Comparison of ENCODE assay signal across 2 cellular contexts in the genomic region with DNA sequence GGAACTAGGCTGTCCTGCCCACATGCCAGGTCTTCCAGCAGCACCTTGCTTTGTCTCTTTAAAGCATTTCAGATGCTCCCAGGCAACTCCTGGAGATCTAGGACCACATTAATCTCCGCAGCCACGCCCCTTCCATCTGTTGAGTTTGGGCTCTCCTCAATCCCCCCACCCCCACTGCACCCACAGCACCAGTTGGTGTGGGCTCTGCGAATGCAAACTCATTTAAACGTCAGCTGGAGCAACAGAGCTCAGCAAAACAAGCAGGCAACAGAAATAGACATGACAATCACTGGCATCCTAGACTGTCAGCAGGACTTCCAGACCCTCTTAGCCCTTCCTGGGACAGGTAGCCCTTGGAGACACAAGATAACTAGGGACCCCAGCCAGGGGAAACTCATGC.
TF ChIP-seq lines count a peak whose summit lies in the region.

No MANE protein-coding gene starts in this region.

TF ChIP-seq in GM23338, 12 proteins besides CTCF, POLR2A, EP300 and RAD21:
- TF ChIP-seq POLR2AphosphoS5 (IDR thresholded peaks at IDR 0.05; ENCODE audit: low read depth), result no peak
- no peak for TF ChIP-seq CREB1 (CRISPR knock-in tag; IDR thresholded peaks at IDR 0.05; ENCODE audit: low read depth)
- no peak for TF ChIP-seq NANOG (IDR thresholded peaks at IDR 0.05; ENCODE audit: borderline replicate concordance)
- no peak for TF ChIP-seq JUNB (IDR thresholded peaks at IDR 0.05; ENCODE audit: unreplicated experiment)
- TF ChIP-seq EZH2 (IDR thresholded peaks at IDR 0.05; ENCODE audit: low read depth, unreplicated experiment), result no peak
- TF ChIP-seq, protein P1, sequence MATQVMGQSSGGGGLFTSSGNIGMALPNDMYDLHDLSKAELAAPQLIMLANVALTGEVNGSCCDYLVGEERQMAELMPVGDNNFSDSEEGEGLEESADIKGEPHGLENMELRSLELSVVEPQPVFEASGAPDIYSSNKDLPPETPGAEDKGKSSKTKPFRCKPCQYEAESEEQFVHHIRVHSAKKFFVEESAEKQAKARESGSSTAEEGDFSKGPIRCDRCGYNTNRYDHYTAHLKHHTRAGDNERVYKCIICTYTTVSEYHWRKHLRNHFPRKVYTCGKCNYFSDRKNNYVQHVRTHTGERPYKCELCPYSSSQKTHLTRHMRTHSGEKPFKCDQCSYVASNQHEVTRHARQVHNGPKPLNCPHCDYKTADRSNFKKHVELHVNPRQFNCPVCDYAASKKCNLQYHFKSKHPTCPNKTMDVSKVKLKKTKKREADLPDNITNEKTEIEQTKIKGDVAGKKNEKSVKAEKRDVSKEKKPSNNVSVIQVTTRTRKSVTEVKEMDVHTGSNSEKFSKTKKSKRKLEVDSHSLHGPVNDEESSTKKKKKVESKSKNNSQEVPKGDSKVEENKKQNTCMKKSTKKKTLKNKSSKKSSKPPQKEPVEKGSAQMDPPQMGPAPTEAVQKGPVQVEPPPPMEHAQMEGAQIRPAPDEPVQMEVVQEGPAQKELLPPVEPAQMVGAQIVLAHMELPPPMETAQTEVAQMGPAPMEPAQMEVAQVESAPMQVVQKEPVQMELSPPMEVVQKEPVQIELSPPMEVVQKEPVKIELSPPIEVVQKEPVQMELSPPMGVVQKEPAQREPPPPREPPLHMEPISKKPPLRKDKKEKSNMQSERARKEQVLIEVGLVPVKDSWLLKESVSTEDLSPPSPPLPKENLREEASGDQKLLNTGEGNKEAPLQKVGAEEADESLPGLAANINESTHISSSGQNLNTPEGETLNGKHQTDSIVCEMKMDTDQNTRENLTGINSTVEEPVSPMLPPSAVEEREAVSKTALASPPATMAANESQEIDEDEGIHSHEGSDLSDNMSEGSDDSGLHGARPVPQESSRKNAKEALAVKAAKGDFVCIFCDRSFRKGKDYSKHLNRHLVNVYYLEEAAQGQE (IDR thresholded peaks at IDR 0.05; ENCODE audit: unreplicated experiment), result no peak
- TF ChIP-seq, protein P2, sequence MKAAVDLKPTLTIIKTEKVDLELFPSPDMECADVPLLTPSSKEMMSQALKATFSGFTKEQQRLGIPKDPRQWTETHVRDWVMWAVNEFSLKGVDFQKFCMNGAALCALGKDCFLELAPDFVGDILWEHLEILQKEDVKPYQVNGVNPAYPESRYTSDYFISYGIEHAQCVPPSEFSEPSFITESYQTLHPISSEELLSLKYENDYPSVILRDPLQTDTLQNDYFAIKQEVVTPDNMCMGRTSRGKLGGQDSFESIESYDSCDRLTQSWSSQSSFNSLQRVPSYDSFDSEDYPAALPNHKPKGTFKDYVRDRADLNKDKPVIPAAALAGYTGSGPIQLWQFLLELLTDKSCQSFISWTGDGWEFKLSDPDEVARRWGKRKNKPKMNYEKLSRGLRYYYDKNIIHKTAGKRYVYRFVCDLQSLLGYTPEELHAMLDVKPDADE (IDR thresholded peaks at IDR 0.05), result no peak
- no peak for TF ChIP-seq EZH2phosphoT487 (IDR thresholded peaks at IDR 0.05; ENCODE audit: unreplicated experiment)
- no peak for TF ChIP-seq STAT1 (IDR thresholded peaks at IDR 0.05; ENCODE audit: unreplicated experiment)
- TF ChIP-seq ZNF114 (CRISPR knock-in tag; IDR thresholded peaks at IDR 0.05), result no peak
- TF ChIP-seq ZNF331 (CRISPR knock-in tag; IDR thresholded peaks at IDR 0.05; ENCODE audit: low read depth), result no peak

TF ChIP-seq in K562, 482 proteins besides CTCF, POLR2A, EP300 and RAD21:
- TF ChIP-seq, protein P3, sequence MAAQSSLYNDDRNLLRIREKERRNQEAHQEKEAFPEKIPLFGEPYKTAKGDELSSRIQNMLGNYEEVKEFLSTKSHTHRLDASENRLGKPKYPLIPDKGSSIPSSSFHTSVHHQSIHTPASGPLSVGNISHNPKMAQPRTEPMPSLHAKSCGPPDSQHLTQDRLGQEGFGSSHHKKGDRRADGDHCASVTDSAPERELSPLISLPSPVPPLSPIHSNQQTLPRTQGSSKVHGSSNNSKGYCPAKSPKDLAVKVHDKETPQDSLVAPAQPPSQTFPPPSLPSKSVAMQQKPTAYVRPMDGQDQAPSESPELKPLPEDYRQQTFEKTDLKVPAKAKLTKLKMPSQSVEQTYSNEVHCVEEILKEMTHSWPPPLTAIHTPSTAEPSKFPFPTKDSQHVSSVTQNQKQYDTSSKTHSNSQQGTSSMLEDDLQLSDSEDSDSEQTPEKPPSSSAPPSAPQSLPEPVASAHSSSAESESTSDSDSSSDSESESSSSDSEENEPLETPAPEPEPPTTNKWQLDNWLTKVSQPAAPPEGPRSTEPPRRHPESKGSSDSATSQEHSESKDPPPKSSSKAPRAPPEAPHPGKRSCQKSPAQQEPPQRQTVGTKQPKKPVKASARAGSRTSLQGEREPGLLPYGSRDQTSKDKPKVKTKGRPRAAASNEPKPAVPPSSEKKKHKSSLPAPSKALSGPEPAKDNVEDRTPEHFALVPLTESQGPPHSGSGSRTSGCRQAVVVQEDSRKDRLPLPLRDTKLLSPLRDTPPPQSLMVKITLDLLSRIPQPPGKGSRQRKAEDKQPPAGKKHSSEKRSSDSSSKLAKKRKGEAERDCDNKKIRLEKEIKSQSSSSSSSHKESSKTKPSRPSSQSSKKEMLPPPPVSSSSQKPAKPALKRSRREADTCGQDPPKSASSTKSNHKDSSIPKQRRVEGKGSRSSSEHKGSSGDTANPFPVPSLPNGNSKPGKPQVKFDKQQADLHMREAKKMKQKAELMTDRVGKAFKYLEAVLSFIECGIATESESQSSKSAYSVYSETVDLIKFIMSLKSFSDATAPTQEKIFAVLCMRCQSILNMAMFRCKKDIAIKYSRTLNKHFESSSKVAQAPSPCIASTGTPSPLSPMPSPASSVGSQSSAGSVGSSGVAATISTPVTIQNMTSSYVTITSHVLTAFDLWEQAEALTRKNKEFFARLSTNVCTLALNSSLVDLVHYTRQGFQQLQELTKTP (IDR thresholded peaks at IDR 0.05; ENCODE audit: low read depth in 1 of 2, partially characterized antibody in 2 of 2), result no peak
- TF ChIP-seq SNRNP70 (optimal IDR thresholded peaks at IDR 0.05; ENCODE audit: low read depth, low read length) (no peak), ZBTB7A (IDR thresholded peaks at IDR 0.05; ENCODE audit: borderline replicate concordance, control insufficient read depth, low read depth, low read length) (0 out of 2 replicates have a peak, but pooled peaks have one; percentile 14), ZNF707 (CRISPR knock-in tag; conservative IDR thresholded peaks at IDR 0.05) (no peak), MEIS2 (IDR thresholded peaks at IDR 0.05; ENCODE audit: partially characterized antibody) (peak; percentile 4), SMARCA4 (IDR thresholded peaks at IDR 0.05) (no peak), FOXK2 (conservative IDR thresholded peaks at IDR 0.05 in 1 of 2, IDR thresholded peaks at IDR 0.05 in 1 of 2; ENCODE audit: low read depth in 2 of 2) (no peak), ZKSCAN1 (IDR thresholded peaks at IDR 0.05; ENCODE audit: low read depth, low read length) (no peak)
- TF ChIP-seq, protein P4, sequence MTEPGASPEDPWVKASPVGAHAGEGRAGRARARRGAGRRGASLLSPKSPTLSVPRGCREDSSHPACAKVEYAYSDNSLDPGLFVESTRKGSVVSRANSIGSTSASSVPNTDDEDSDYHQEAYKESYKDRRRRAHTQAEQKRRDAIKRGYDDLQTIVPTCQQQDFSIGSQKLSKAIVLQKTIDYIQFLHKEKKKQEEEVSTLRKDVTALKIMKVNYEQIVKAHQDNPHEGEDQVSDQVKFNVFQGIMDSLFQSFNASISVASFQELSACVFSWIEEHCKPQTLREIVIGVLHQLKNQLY (CRISPR knock-in tag; conservative IDR thresholded peaks at IDR 0.05), result no peak
- TF ChIP-seq, protein P5, sequence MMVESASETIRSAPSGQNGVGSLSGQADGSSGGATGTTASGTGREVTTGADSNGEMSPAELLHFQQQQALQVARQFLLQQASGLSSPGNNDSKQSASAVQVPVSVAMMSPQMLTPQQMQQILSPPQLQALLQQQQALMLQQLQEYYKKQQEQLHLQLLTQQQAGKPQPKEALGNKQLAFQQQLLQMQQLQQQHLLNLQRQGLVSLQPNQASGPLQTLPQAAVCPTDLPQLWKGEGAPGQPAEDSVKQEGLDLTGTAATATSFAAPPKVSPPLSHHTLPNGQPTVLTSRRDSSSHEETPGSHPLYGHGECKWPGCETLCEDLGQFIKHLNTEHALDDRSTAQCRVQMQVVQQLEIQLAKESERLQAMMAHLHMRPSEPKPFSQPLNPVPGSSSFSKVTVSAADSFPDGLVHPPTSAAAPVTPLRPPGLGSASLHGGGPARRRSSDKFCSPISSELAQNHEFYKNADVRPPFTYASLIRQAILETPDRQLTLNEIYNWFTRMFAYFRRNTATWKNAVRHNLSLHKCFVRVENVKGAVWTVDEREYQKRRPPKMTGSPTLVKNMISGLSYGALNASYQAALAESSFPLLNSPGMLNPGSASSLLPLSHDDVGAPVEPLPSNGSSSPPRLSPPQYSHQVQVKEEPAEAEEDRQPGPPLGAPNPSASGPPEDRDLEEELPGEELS (CRISPR knock-in tag; IDR thresholded peaks at IDR 0.05; ENCODE audit: borderline replicate concordance), result no peak
- TF ChIP-seq, protein P6, sequence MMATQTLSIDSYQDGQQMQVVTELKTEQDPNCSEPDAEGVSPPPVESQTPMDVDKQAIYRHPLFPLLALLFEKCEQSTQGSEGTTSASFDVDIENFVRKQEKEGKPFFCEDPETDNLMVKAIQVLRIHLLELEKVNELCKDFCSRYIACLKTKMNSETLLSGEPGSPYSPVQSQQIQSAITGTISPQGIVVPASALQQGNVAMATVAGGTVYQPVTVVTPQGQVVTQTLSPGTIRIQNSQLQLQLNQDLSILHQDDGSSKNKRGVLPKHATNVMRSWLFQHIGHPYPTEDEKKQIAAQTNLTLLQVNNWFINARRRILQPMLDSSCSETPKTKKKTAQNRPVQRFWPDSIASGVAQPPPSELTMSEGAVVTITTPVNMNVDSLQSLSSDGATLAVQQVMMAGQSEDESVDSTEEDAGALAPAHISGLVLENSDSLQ (IDR thresholded peaks at IDR 0.05), result 0 out of 2 replicates have a peak, but pooled peaks have one; percentile 14
- TF ChIP-seq, protein P7, sequence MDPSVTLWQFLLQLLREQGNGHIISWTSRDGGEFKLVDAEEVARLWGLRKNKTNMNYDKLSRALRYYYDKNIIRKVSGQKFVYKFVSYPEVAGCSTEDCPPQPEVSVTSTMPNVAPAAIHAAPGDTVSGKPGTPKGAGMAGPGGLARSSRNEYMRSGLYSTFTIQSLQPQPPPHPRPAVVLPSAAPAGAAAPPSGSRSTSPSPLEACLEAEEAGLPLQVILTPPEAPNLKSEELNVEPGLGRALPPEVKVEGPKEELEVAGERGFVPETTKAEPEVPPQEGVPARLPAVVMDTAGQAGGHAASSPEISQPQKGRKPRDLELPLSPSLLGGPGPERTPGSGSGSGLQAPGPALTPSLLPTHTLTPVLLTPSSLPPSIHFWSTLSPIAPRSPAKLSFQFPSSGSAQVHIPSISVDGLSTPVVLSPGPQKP (CRISPR knock-in tag; IDR thresholded peaks at IDR 0.05), result no peak
- TF ChIP-seq, protein P8, sequence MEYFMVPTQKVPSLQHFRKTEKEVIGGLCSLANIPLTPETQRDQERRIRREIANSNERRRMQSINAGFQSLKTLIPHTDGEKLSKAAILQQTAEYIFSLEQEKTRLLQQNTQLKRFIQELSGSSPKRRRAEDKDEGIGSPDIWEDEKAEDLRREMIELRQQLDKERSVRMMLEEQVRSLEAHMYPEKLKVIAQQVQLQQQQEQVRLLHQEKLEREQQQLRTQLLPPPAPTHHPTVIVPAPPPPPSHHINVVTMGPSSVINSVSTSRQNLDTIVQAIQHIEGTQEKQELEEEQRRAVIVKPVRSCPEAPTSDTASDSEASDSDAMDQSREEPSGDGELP (CRISPR knock-in tag; IDR thresholded peaks at IDR 0.05; ENCODE audit: borderline replicate concordance), result peak; percentile 40; the same call in 1 of the 2 replicates
